In genomic region chr13:43720780-43721397, GRCh38 we compare ENCODE assay signal across 27 cellular contexts.
DNase-seq lines count a peak whose midpoint lies in the region; ATAC-seq lines count a peak whose summit lies in the region.
"Had no signal": no experiment of that assay in that cellular context is flagged by ENCODE, and none has a peak within 500 bp of the region (broad histone marks: within the 10 kb centered on the region; RNA-seq: fewer than 3 reads in every experiment).

No MANE protein-coding gene starts in this region.

- no peaks in the 10 kb centered on the region for H3K36me3 Mint-ChIP-seq in activated CD4-positive, alpha-beta T cell treated with anti-CD3 and anti-CD28 coated beads, Interleukin-2, amount 10 ng/mL, durations not matched to agents 7 days and 5 days (ENCODE audit: low read depth)
- H3K36me3 Mint-ChIP-seq: neural progenitor cell; stimulated activated naive B cell treated with anti-CD40 and anti-IgM and Interleukin-4, amounts not matched to agents 10 μg/mL and 1 μg/mL and 100 μg/mL, for 72 hours; T-cell had no signal

- DNase-seq in DMS53 treated with DMSO at 0.1 percent for 48 hours (lab: John Stamatoyannopoulos, UW; ENCODE audit: unreplicated experiment) = peak; percentile 18
- peak; percentile 61 for DNase-seq in LHCN-M2 (ENCODE audit: low read depth)
- peak; percentile 5 for DNase-seq in brain pericyte (ENCODE audit: low read depth, low spot score)
- peak; percentile 33 for DNase-seq in kidney tubule cell (ENCODE audit: low spot score)
- no peak for DNase-seq in DMS153 (lab: John Stamatoyannopoulos, UW)
- no peak for DNase-seq in activated CD4-positive, alpha-beta T cell treated with anti-CD3 and anti-CD28 coated beads, Interleukin-2, amount 10 ng/mL, durations not matched to agents 7 days and 5 days
- no peak for DNase-seq in NCI-H82 (lab: John Stamatoyannopoulos, UW)
- DNase-seq: activated CD4-positive, alpha-beta T cell treated with anti-CD3 and anti-CD28 coated beads for 1 hour; activated gamma-delta T cell treated with Interleukin-2 at 50 U/mL for 16 hours; activated T-cell treated with anti-CD3 and anti-CD28 coated beads, Interleukin-2, amount 50 U/mL, for 24 hours; adrenal gland; COR-L47; cortex of kidney; endodermal cell; glutamatergic neuron; kidney glomerular epithelial cell; NCI-H1436; NCI-H2107; NCI-H510A treated with DMSO at 0.1 percent for 48 hours; NK-92 treated with Interleukin-12 subunit alpha and Interleukin-12 subunit beta, amount 100 ng/mL, for 24 hours; SHP77 treated with DMSO at 0.1 percent for 48 hours; spleen; stimulated activated CD4-positive, alpha-beta T cell treated with anti-CD3 and anti-CD28 coated beads, Interleukin-4, amount 100 ng/mL, for 24 hours; stimulated activated naive B cell treated with anti-CD40 and anti-IgM and Interleukin-4, amounts not matched to agents 10 μg/mL and 1 μg/mL and 100 μg/mL, for 72 hours; T-cell had no signal

- peaks cover 11% of the 10 kb centered on the region for H3K27me3 Mint-ChIP-seq in activated CD4-positive, alpha-beta T cell treated with anti-CD3 and anti-CD28 coated beads, Interleukin-2, amount 10 ng/mL, durations not matched to agents 7 days and 5 days

- H3K27ac Mint-ChIP-seq in activated CD4-positive, alpha-beta T cell treated with anti-CD3 and anti-CD28 coated beads, Interleukin-2, amount 10 ng/mL, durations not matched to agents 7 days and 5 days = no peak overlapping the region
- H3K27ac Mint-ChIP-seq: activated T-cell treated with anti-CD3 and anti-CD28 coated beads, Interleukin-2, amount 50 U/mL, for 24 hours; endodermal cell; neural progenitor cell; stimulated activated naive B cell treated with anti-CD40 and anti-IgM and Interleukin-4, amounts not matched to agents 10 μg/mL and 1 μg/mL and 100 μg/mL, for 72 hours; T-cell had no signal

- ATAC-seq in GM21619 (IDR thresholded peaks at IDR 0.05; ENCODE audit: unreplicated experiment) = no peak
- ATAC-seq: stimulated activated naive B cell treated with anti-CD40 and anti-IgM and Interleukin-4, amounts not matched to agents 10 μg/mL and 1 μg/mL and 100 μg/mL, for 72 hours; T-cell had no signal

- no peak overlapping the region for H3K4me3 Mint-ChIP-seq in activated CD4-positive, alpha-beta T cell treated with anti-CD3 and anti-CD28 coated beads, Interleukin-2, amount 10 ng/mL, durations not matched to agents 7 days and 5 days
- H3K4me3 Mint-ChIP-seq: activated T-cell treated with anti-CD3 and anti-CD28 coated beads, Interleukin-2, amount 50 U/mL, for 24 hours; endodermal cell; neural progenitor cell; stimulated activated naive B cell treated with anti-CD40 and anti-IgM and Interleukin-4, amounts not matched to agents 10 μg/mL and 1 μg/mL and 100 μg/mL, for 72 hours; T-cell had no signal

- no peaks in the 10 kb centered on the region for H3K4me1 Mint-ChIP-seq in activated CD4-positive, alpha-beta T cell treated with anti-CD3 and anti-CD28 coated beads, Interleukin-2, amount 10 ng/mL, durations not matched to agents 7 days and 5 days
- H3K4me1 Mint-ChIP-seq: neural progenitor cell; stimulated activated naive B cell treated with anti-CD40 and anti-IgM and Interleukin-4, amounts not matched to agents 10 μg/mL and 1 μg/mL and 100 μg/mL, for 72 hours; T-cell had no signal

- POLR2A ChIA-PET in activated CD4-positive, alpha-beta T cell treated with anti-CD3 and anti-CD28 coated beads, Interleukin-2, amount 10 ng/mL, durations not matched to agents 7 days and 5 days (lab: Charles Lee) = no interaction called here

- peaks cover 2% of the 10 kb centered on the region for H3K9me3 Mint-ChIP-seq in activated CD4-positive, alpha-beta T cell treated with anti-CD3 and anti-CD28 coated beads, Interleukin-2, amount 10 ng/mL, durations not matched to agents 7 days and 5 days
- H3K9me3 Mint-ChIP-seq: activated T-cell treated with anti-CD3 and anti-CD28 coated beads, Interleukin-2, amount 50 U/mL, for 24 hours; stimulated activated naive B cell treated with anti-CD40 and anti-IgM and Interleukin-4, amounts not matched to agents 10 μg/mL and 1 μg/mL and 100 μg/mL, for 72 hours; T-cell had no signal

- CTCF ChIA-PET in activated CD4-positive, alpha-beta T cell treated with anti-CD3 and anti-CD28 coated beads, Interleukin-2, amount 10 ng/mL, durations not matched to agents 7 days and 5 days (lab: Charles Lee) = no interaction called here

Comparison
In these comparisons a context has a peak if more than half of its experiments do, and no peak if none do; other contexts are left out.
1. DNase-seq: peak in DMS53 treated with DMSO at 0.1 percent for 48 hours (single experiment), LHCN-M2 (single experiment), brain pericyte (single experiment) and kidney tubule cell (single experiment); none in DMS153 (single experiment), activated CD4-positive, alpha-beta T cell treated with anti-CD3 and anti-CD28 coated beads, Interleukin-2, amount 10 ng/mL, durations not matched to agents 7 days and 5 days (single experiment) and NCI-H82 (single experiment).